ENCODE assay signal across 8 cellular contexts in the genomic region with DNA sequence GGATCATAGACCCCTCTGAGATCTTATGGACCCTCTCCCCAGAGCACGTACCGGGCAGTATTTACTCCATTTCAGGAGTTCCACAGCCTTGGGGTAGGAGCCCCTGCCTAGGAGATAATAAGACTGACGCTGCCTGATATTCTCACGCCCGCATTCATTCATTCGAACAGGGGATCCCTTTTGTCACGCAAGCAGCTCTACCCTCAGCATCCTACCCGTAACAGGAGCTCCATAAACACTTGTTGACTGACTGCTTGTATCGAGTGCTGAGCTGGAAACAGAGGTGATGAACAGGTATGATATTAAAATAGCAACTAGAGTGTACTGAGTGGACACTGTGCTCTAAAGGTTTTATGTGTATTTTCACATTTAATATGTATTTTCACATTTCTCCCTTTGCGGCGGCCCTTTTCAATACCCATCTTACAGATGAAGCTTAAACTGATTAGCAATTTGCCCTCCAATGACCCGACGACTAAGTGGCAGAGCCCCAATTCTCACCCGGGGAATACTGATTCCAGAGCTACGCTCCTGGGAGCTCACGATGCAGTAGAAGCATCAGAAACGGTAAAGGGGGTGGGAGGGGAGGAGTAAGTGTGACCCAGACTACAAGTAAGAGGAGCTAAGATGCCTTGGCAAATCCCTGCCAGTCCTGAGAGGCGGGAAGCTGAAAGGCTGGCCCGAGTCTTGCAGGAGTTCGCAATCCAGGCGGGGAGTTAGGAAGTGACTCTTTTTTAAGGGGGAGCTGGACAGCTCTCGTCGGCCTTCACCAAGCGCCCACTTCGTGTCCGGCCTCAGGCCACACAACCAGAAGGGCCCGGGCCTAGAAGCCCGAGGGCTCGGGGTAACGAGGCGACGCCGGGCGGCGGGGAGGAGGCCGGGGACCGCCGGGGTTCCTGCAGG. TPM values are rescaled to one million over a fixed set of nuclear protein-coding genes. Genes with fewer than 3 reads are reported as not detected.
DNase-seq lines count a peak whose midpoint lies in the region; ATAC-seq and TF ChIP-seq lines count a peak whose summit lies in the region.

No MANE protein-coding gene starts in this region.

- ATAC-seq in GM18505 (IDR thresholded peaks at IDR 0.05; ENCODE audit: unreplicated experiment): peak; percentile 3
- ATAC-seq in HG03025 (IDR thresholded peaks at IDR 0.05; ENCODE audit: low FRiP score, unreplicated experiment): peak; percentile 10
- no peak for ATAC-seq in activated T-helper 17 cell treated with anti-CD3 and anti-CD28 coated beads, Interleukin-2, amount 50 U/mL, for 72 hours (replicated peaks)
- no peak for ATAC-seq in naive thymus-derived CD8-positive, alpha-beta T cell

- TF ChIP-seq POLR2A in GM18505 (IDR thresholded peaks at IDR 0.05; ENCODE audit: borderline replicate concordance, extremely low read depth, insufficient read depth, insufficient read length): no peak

- peak overlapping the region; percentile 75 for H3K4me3 ChIP-seq in fibroblast of pulmonary artery (replicated peaks; ENCODE audit: low read depth, low read length)

- peak; percentile 57 for DNase-seq in AG08395 (ENCODE audit: low spot score)
- DNase-seq in NCI-H510A treated with DMSO at 0.1 percent for 48 hours (lab: John Stamatoyannopoulos, UW): peak; percentile 25
- peak; percentile 78 for DNase-seq in fibroblast of pulmonary artery (ENCODE audit: low read depth)
- DNase-seq in naive thymus-derived CD8-positive, alpha-beta T cell: peak in 6 of 10 donors; percentile 1 to 65 (median 22)
- peak; percentile 50 for DNase-seq in ureter (ENCODE audit: low spot score)

- no peaks in the 10 kb centered on the region for H3K9me3 Mint-ChIP-seq in activated T-helper 17 cell treated with anti-CD3 and anti-CD28 coated beads, Interleukin-2, amount 50 U/mL, for 72 hours
- H3K9me3 Mint-ChIP-seq in naive thymus-derived CD8-positive, alpha-beta T cell: no peaks in the 10 kb centered on the region

- POLR2A ChIA-PET in naive thymus-derived CD8-positive, alpha-beta T cell (lab: Charles Lee): interaction anchor here (0.6 kb wide), 1 partner anchor 93 kb away, joined by 3 read pairs; no protein-coding TSS in a partner anchor

- H3K27ac Mint-ChIP-seq in activated T-helper 17 cell treated with anti-CD3 and anti-CD28 coated beads, Interleukin-2, amount 50 U/mL, for 72 hours: peak overlapping the region; percentile 92
- H3K27ac Mint-ChIP-seq in naive thymus-derived CD8-positive, alpha-beta T cell: peak overlapping the region; percentile 90 to 100 (median 94)

- H3K4me3 Mint-ChIP-seq in activated T-helper 17 cell treated with anti-CD3 and anti-CD28 coated beads, Interleukin-2, amount 50 U/mL, for 72 hours: peak overlapping the region; percentile 90
- peak overlapping the region; percentile 82 to 97 (median 93) for H3K4me3 Mint-ChIP-seq in naive thymus-derived CD8-positive, alpha-beta T cell

- H3K27me3 Mint-ChIP-seq in activated T-helper 17 cell treated with anti-CD3 and anti-CD28 coated beads, Interleukin-2, amount 50 U/mL, for 72 hours: no peaks in the 10 kb centered on the region
- H3K27me3 Mint-ChIP-seq in naive thymus-derived CD8-positive, alpha-beta T cell: peaks cover 0 to 8% (median 0%) of the 10 kb centered on the region in 5 donors

- TF ChIP-seq CTCF in fibroblast of pulmonary artery (IDR thresholded peaks at IDR 0.05; ENCODE audit: low read length, missing control alignments): no peak

- peaks cover 6% of the 10 kb centered on the region for H3K36me3 Mint-ChIP-seq in activated T-helper 17 cell treated with anti-CD3 and anti-CD28 coated beads, Interleukin-2, amount 50 U/mL, for 72 hours (ENCODE audit: low read depth)
- peaks cover 0 to 8% (median 0%) of the 10 kb centered on the region in 3 donors for H3K36me3 Mint-ChIP-seq in naive thymus-derived CD8-positive, alpha-beta T cell

- H3K4me1 Mint-ChIP-seq in activated T-helper 17 cell treated with anti-CD3 and anti-CD28 coated beads, Interleukin-2, amount 50 U/mL, for 72 hours: peaks cover 14% of the 10 kb centered on the region
- H3K4me1 Mint-ChIP-seq in naive thymus-derived CD8-positive, alpha-beta T cell: peaks cover 4 to 31% (median 26%) of the 10 kb centered on the region in 4 donors

RNA-seq across cellular contexts. Expression of gene RAB28, which starts 0.7 kb away (rescaled TPM):
- 10 to 100 TPM in 1 of 2 donors, 1 to 10 TPM in 1; 10.0 to 14.5 TPM for total RNA-seq in activated T-helper 17 cell treated with anti-CD3 and anti-CD28 coated beads, Interleukin-2, amount 50 U/mL, for 72 hours
- total RNA-seq in naive thymus-derived CD8-positive, alpha-beta T cell: 10 to 100 TPM; 13.8 to 14.5 TPM
- 10 to 100 TPM; 12.9 to 13.9 (median 13.6) TPM for polyA plus RNA-seq in naive thymus-derived CD8-positive, alpha-beta T cell
- 17.1 TPM for total RNA-seq in ureter

Comparison
In these comparisons a context has a peak if more than half of its experiments do, and no peak if none do; other contexts are left out.
1. DNase-seq: peak in every context shown above with its lines; median percentile 78 in fibroblast of pulmonary artery; 57 in AG08395; 50 in ureter; 25 in NCI-H510A treated with DMSO at 0.1 percent for 48 hours; 22 in naive thymus-derived CD8-positive, alpha-beta T cell.
2. ATAC-seq: peak in GM18505 (single experiment) and HG03025 (single experiment); none in activated T-helper 17 cell treated with anti-CD3 and anti-CD28 coated beads, Interleukin-2, amount 50 U/mL, for 72 hours (single experiment) and naive thymus-derived CD8-positive, alpha-beta T cell (0 of 2).